Comparison of ENCODE assay signal across 13 cellular contexts in the genomic region with DNA sequence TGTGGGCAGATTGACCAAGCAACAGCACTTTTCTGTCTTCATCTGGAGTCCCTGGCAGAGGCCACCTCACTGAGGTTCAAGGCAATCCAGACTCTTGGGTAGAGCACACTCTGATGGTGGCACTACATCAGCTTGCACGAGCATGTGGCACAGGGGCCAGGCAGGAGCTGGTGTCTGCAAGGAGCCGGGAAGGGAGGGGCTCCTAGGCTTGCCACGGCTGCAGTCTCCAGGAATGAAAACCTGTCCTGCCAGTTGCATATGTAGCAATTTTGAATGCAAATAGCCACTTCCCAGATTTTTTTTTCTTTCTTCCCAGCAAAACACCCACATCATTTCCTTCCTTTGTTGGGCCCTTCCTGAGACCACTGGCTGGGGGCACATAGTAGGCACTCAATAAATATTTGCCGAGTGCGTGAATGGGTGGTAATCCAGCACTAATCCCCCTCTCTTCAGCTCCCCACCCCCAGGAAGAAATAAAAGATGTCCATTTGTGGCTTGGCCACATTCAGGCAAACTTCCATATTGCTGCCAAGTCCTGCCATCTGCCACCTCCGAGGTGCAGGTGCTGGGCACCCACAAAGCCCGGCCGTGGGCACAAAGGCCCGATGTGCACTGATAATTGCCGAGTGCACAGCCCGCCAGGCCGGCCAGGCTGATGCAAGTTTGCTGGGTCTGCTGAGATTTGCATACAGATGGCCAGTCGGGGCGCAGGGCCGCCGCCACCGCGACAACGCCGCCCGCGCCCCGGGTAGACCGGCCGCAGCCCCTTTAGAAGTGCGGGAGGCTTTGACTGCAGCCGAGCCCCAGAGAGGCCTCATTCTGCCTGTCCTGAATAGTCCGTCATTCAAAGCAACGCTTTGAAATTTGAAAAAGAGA.
DNase-seq lines count a peak whose midpoint lies in the region; ATAC-seq, FAIRE-seq and TF ChIP-seq lines count a peak whose summit lies in the region.
"Had no signal": no experiment of that assay in that cellular context is flagged by ENCODE, and none has a peak within 500 bp of the region (broad histone marks: within the 10 kb centered on the region; RNA-seq: fewer than 3 reads in every experiment).

No MANE protein-coding gene starts in this region.

- peaks cover 12 to 43% (median 29%) of the 10 kb centered on the region in 3 donors for H3K27me3 Mint-ChIP-seq in CD14-positive monocyte (ENCODE audit: low read depth in 3 of 3)

- no peaks in the 10 kb centered on the region for H3K36me3 Mint-ChIP-seq in CD14-positive monocyte
- H3K36me3 Mint-ChIP-seq: IgD-negative memory B cell had no signal

- peak in 3 of 4 donors; percentile 49 to 76 (median 67) for ATAC-seq in pancreas
- ATAC-seq in left ventricle myocardium superior = no peak
- ATAC-seq: heart left ventricle had no signal

- H3K27me3 ChIP-seq in pancreas = no peaks in the 10 kb centered on the region

- no peaks in the 10 kb centered on the region for H3K4me1 ChIP-seq in pancreas
- H3K4me1 ChIP-seq: ascending aorta had no signal

- H3K27ac Mint-ChIP-seq in CD14-positive monocyte = no peak overlapping the region

- H3K4me3 ChIP-seq in epithelial cell of esophagus (ENCODE audit: low read length) (no peak overlapping the region), pancreas (no peak overlapping the region)
- H3K4me3 ChIP-seq: ascending aorta had no signal

- 7 to 12% methylated on average over 29 of the region's 29 CpGs for WGBS in pancreas, 2 donors

- H3K27ac ChIP-seq in pancreas = no peak overlapping the region
- H3K27ac ChIP-seq: ascending aorta, heart left ventricle had no signal

- H3K36me3 ChIP-seq in pancreas = no peaks in the 10 kb centered on the region
- H3K36me3 ChIP-seq: ascending aorta, heart left ventricle had no signal

- DNase-seq in G401 (ENCODE audit: low spot score) (peak; percentile 78), NCI-H524 (lab: John Stamatoyannopoulos, UW) (peak; percentile 73 to 86), epithelial cell of esophagus (ENCODE audit: low read depth) (peak; percentile 65), pancreas (no peak), left ventricle myocardium superior (no peak), cortex of kidney (lab: John Stamatoyannopoulos, UW) (no peak), CD14-positive monocyte (ENCODE audit: low spot score) (no peak)
- DNase-seq in stimulated activated CD4-positive, alpha-beta T cell treated with anti-CD3 and anti-CD28 coated beads, Interleukin-4, amount 100 ng/mL, for 4 hours = no peak
- DNase-seq: DND-41, heart left ventricle, OCI-M1 had no signal

- intact Hi-C loops in pancreas (cut with DNase I) (no loop called here), left ventricle myocardium superior (cut with micrococcal nuclease) (no loop called here), CD14-positive monocyte (cut with micrococcal nuclease) (no loop called here)

- peak overlapping the region in 1 of 2 donors; percentile 71 for H3K4me3 Mint-ChIP-seq in CD14-positive monocyte
- H3K4me3 Mint-ChIP-seq: IgD-negative memory B cell had no signal

- FAIRE-seq in pancreas (lab: Jason Lieb, UNC) = no peak

- in situ Hi-C loops in G401 (cut with HindIII; ENCODE audit: low sequenced_read_pairs) = no loop called here

- TF ChIP-seq CTCF in epithelial cell of esophagus (IDR thresholded peaks at IDR 0.05; ENCODE audit: insufficient read depth, low read depth, low read length, missing control alignments) (no peak), pancreas (IDR thresholded peaks at IDR 0.05) (no peak), CD14-positive monocyte (IDR thresholded peaks at IDR 0.05) (no peak)

- no peaks in the 10 kb centered on the region for H3K9me3 ChIP-seq in pancreas
- H3K9me3 ChIP-seq: ascending aorta, heart left ventricle had no signal

- H3K4me1 Mint-ChIP-seq in CD14-positive monocyte = peaks cover 13% of the 10 kb centered on the region

- peaks cover 0 to 10% (median 2%) of the 10 kb centered on the region in 7 donors for H3K9me3 Mint-ChIP-seq in CD14-positive monocyte

Comparison
In these comparisons a context has a peak if more than half of its experiments do, and no peak if none do; other contexts are left out.
1. DNase-seq: peak in G401 (single experiment), NCI-H524 (2 of 2) and epithelial cell of esophagus (single experiment); none in pancreas (0 of 6), stimulated activated CD4-positive, alpha-beta T cell treated with anti-CD3 and anti-CD28 coated beads, Interleukin-4, amount 100 ng/mL, for 4 hours (0 of 2), left ventricle myocardium superior (single experiment), cortex of kidney (single experiment) and CD14-positive monocyte (single experiment).